Comparison of ENCODE assay signal across 1 cellular context in genomic region chrX:1595711-1596060, GRCh38.
TF ChIP-seq lines count a peak whose summit lies in the region.

No MANE protein-coding gene starts in this region.

TF ChIP-seq in GM12878, 131 proteins besides CTCF, POLR2A, EP300 and RAD21:
- TF ChIP-seq RBBP5 (conservative IDR thresholded peaks at IDR 0.05) (no peak), BCL3 (IDR thresholded peaks at IDR 0.05; ENCODE audit: borderline replicate concordance, insufficient read depth, low read depth, low read length, poor library complexity, severe bottlenecking) (peak; percentile 15), POLR2AphosphoS5 (IDR thresholded peaks at IDR 0.05; ENCODE audit: low read length) (peak; percentile 37; the same call in 1 of the 2 replicates), TARDBP (IDR thresholded peaks at IDR 0.05; ENCODE audit: borderline replicate concordance) (peak; percentile 51; the same call in 1 of the 2 replicates)
